Comparison of ENCODE assay signal across 8 cellular contexts in the genomic region with DNA sequence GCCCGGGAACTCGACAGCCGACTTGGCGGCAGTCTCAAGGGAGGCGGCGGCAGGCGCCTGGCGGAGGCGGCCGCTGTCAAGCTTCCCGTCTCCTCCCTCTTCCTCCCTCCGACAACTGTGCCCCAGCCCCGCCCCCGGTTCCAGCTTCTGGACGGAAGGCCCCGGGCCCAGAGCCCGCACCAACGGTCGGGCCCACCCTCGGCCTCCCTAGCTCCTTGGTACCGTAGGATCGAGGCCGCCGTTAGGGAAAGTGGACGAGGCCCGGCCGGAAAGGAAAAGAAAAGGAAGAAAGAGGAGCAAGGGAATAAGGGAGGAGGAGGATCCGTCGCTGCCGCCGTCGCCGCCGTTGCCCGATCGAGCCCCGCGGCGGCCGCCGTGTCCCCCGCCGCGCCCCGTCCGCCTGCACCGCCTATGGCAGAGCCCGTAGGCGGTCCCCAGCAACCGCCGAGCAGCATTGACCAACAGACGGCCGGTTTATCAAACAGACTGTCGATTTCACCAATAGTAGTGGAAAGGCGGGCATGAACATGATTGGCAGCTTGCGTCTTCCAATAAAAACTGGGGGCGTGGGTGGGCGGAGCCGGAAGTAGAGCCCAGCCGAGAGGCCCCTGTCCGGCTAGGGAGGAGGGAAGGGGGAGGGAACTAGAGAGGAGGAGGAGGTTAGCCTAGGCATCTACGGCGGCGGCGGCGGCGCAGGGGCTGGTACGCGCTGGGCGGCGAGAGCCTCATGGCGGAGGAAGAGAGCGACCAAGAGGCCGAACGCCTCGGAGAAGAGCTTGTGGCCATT. TPM values are rescaled to one million over a fixed set of nuclear protein-coding genes. Genes with fewer than 3 reads are reported as not detected.
DNase-seq lines count a peak whose midpoint lies in the region; ATAC-seq and TF ChIP-seq lines count a peak whose summit lies in the region.

A gene with protein sequence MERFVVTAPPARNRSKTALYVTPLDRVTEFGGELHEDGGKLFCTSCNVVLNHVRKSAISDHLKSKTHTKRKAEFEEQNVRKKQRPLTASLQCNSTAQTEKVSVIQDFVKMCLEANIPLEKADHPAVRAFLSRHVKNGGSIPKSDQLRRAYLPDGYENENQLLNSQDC (minus strand): TSS at position 413 of the 787 bp plus-strand sequence. CDS start 3,029 bp downstream, outside the sequence.
A gene (plus strand): TSS at position 663 of the 787 bp plus-strand sequence. CDS start 65 bp downstream, at position 728.

- no peaks in the 10 kb centered on the region for H3K27me3 ChIP-seq in OCI-LY3 (ENCODE audit: low read depth, low read length)

- H3K36me3 ChIP-seq in OCI-LY3 (replicated peaks; ENCODE audit: low read depth, low read length): peaks cover 26% of the 10 kb centered on the region

- peak within 1 kb of the TSS; percentile 97 for H3K4me3 ChIP-seq in OCI-LY3 (ENCODE audit: low read length)

- H3K9me3 Mint-ChIP-seq in endothelial cell (ENCODE audit: unreplicated experiment) (no peaks in the 10 kb centered on the region), mesothelial cell of epicardium (no peaks in the 10 kb centered on the region)

- H3K4me2 ChIP-seq in OCI-LY3 (ENCODE audit: low read length): peak within 1 kb of the TSS; percentile 79

- H3K4me1 ChIP-seq in OCI-LY3 (ENCODE audit: low read length): peaks cover 27% of the 10 kb centered on the region

- peak within 1 kb of the TSS; percentile 57 for H2AFZ ChIP-seq in OCI-LY3 (ENCODE audit: low read depth, low read length)

- H3K36me3 Mint-ChIP-seq in endothelial cell (ENCODE audit: low read depth, unreplicated experiment) (peaks cover 25% of the 10 kb centered on the region), mesothelial cell of epicardium (peaks cover 14% of the 10 kb centered on the region)

- no peaks in the 10 kb centered on the region for H3K9me3 ChIP-seq in OCI-LY3 (ENCODE audit: insufficient read depth, low read length)

- peak within 1 kb of the TSS; percentile 99 for H3K4me3 Mint-ChIP-seq in endothelial cell (ENCODE audit: unreplicated experiment)
- peak within 1 kb of the TSS; percentile 94 for H3K4me3 Mint-ChIP-seq in mesothelial cell of epicardium

- H3K27ac Mint-ChIP-seq in endothelial cell (ENCODE audit: unreplicated experiment): peak within 1 kb of the TSS; percentile 94
- H3K27ac Mint-ChIP-seq in mesothelial cell of epicardium: peak within 1 kb of the TSS; percentile 99

- peak; percentile 93 for DNase-seq in D341Med (ENCODE audit: low spot score)
- peak; percentile 90 for DNase-seq in HuH-7 (ENCODE audit: low spot score)
- peak; percentile 98 for DNase-seq in activated CD8-positive, alpha-beta memory T cell treated with anti-CD3 and anti-CD28 coated beads, Interleukin-2, amount 50 U/mL, for 48 hours
- peak; percentile 97 for DNase-seq in endothelial cell (ENCODE audit: low spot score)
- peak; percentile 90 to 99 for DNase-seq in mesothelial cell of epicardium (ENCODE audit: low spot score in 2 of 2, unreplicated experiment in 2 of 2)
- peak; percentile 96 to 98 for DNase-seq in stimulated activated CD8-positive, alpha-beta memory T cell treated with anti-CD3 and anti-CD28 coated beads, Interleukin-15, amount 100 ng/mL, for 48 hours (ENCODE audit: low read depth in 2 of 2)

- H3K27me3 Mint-ChIP-seq in endothelial cell (ENCODE audit: unreplicated experiment): peaks cover 8% of the 10 kb centered on the region
- H3K27me3 Mint-ChIP-seq in mesothelial cell of epicardium (ENCODE audit: low read depth): no peaks in the 10 kb centered on the region

- H3K4me1 Mint-ChIP-seq in endothelial cell (ENCODE audit: unreplicated experiment) (peaks cover 28% of the 10 kb centered on the region), mesothelial cell of epicardium (peaks cover 42% of the 10 kb centered on the region)

- peaks cover 67% of the 10 kb centered on the region for H3K79me2 ChIP-seq in OCI-LY3 (ENCODE audit: low read length)

- H4K20me1 ChIP-seq in OCI-LY3 (ENCODE audit: insufficient read depth, low read length): peaks cover 40% of the 10 kb centered on the region

- H3K9ac ChIP-seq in OCI-LY3 (ENCODE audit: low read length): peak within 1 kb of the TSS; percentile 80

- TF ChIP-seq CTCF in OCI-LY3 (IDR thresholded peaks at IDR 0.05; ENCODE audit: low read depth, low read length) (no peak), endothelial cell (IDR thresholded peaks at IDR 0.05; ENCODE audit: unreplicated experiment) (no peak), mesothelial cell of epicardium (IDR thresholded peaks at IDR 0.05; ENCODE audit: unreplicated experiment) (no peak)

- peak; percentile 93 for ATAC-seq in GM21515 (IDR thresholded peaks at IDR 0.05; ENCODE audit: unreplicated experiment)

- H3K27ac ChIP-seq in OCI-LY3 (ENCODE audit: low read length): peak within 1 kb of the TSS; percentile 71

RNA-seq across cellular contexts. Expression of the first gene that starts in this region (rescaled TPM):
- total RNA-seq in endothelial cell (ENCODE audit: unreplicated experiment): 73.8 TPM
- 73.9 to 83.5 TPM (median 76.5 TPM) in 3 replicates for total RNA-seq in mesothelial cell of epicardium

RNA-seq across cellular contexts. Expression of the second gene that starts in this region (rescaled TPM):
- total RNA-seq in endothelial cell (ENCODE audit: unreplicated experiment): 19.5 TPM
- 15.3 to 16.5 TPM (median 16.2 TPM) in 3 replicates for total RNA-seq in mesothelial cell of epicardium

Comparison
In these comparisons a context has a peak if more than half of its experiments do, and no peak if none do; other contexts are left out.
1. Peak in every context shown above with its lines: DNase-seq, ATAC-seq, H3K4me3 ChIP-seq and H3K27ac ChIP-seq.